Comparison of ENCODE assay signal across 7 cellular contexts in genomic region chr10:14074062-14074884, GRCh38.
DNase-seq lines count a peak whose midpoint lies in the region; ATAC-seq and TF ChIP-seq lines count a peak whose summit lies in the region.

No MANE protein-coding gene starts in this region.

- ATAC-seq in GM21529 (IDR thresholded peaks at IDR 0.05; ENCODE audit: unreplicated experiment), result no peak

- no peak for TF ChIP-seq POLR2A in adrenal gland (IDR thresholded peaks at IDR 0.05)

- no peaks in the 10 kb centered on the region for H3K9me3 ChIP-seq in adrenal gland (replicated peaks in 1 of 3)

- H3K36me3 ChIP-seq in adrenal gland (replicated peaks in 1 of 2), result no peaks in the 10 kb centered on the region

- intact Hi-C loops in adrenal gland (cut with DNase I), result no loop called here

- DNase-seq in M059J (ENCODE audit: low read depth) (peak; percentile 96), adrenal gland (peak; percentile 27 to 85 (median 75)), iris pigment epithelial cell (ENCODE audit: low read depth) (peak; percentile 99), ureter (ENCODE audit: low spot score) (peak; percentile 90), midbrain (lab: John Stamatoyannopoulos, UW) (no peak), activated T-cell treated with anti-CD3 and anti-CD28 coated beads for 4 hours (no peak)

- no peak overlapping the region for H3K27ac ChIP-seq in adrenal gland

- no peaks in the 10 kb centered on the region for H3K27me3 ChIP-seq in adrenal gland

- no peaks in the 10 kb centered on the region for H3K4me1 ChIP-seq in adrenal gland (replicated peaks in 1 of 2)

- WGBS in adrenal gland, 4 donors, result 53 to 63% (median 61%) methylated on average over 16 to 17 of the region's 17 CpGs

- H3K4me3 ChIP-seq in adrenal gland, result no peak overlapping the region

- no peak for TF ChIP-seq CTCF in adrenal gland (IDR thresholded peaks at IDR 0.05)

Comparison
In these comparisons a context has a peak if more than half of its experiments do, and no peak if none do; other contexts are left out.
1. DNase-seq: peak in M059J (single experiment), adrenal gland (7 of 7), iris pigment epithelial cell (single experiment) and ureter (single experiment); none in midbrain (single experiment) and activated T-cell treated with anti-CD3 and anti-CD28 coated beads for 4 hours (single experiment).